1 cellular context compared by ENCODE assay signal in the genomic region with DNA sequence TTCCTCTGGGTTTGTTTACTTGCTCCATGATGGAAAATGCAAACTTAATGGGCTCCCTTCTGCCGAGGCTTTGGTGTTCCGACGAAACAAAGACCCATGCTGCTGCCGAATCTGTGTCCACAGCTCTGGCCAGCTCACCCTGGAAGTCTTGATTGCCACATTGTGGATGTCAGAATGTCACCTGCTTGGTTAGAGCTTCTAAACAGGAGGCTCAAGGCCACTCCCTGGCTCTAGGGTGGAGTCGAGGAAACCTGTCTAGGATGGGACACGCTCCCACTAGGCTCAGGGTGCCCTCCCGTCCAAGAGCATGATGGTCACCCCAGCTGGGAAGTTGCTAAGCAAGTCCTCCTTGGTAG.
TF ChIP-seq lines count a peak whose summit lies in the region.

No MANE protein-coding gene starts in this region.

TF ChIP-seq in HepG2, 621 proteins besides CTCF, POLR2A, EP300 and RAD21 (continued from another document):
- TF ChIP-seq, protein P1, sequence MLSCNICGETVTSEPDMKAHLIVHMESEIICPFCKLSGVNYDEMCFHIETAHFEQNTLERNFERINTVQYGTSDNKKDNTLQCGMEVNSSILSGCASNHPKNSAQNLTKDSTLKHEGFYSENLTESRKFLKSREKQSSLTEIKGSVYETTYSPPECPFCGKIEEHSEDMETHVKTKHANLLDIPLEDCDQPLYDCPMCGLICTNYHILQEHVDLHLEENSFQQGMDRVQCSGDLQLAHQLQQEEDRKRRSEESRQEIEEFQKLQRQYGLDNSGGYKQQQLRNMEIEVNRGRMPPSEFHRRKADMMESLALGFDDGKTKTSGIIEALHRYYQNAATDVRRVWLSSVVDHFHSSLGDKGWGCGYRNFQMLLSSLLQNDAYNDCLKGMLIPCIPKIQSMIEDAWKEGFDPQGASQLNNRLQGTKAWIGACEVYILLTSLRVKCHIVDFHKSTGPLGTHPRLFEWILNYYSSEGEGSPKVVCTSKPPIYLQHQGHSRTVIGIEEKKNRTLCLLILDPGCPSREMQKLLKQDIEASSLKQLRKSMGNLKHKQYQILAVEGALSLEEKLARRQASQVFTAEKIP (CRISPR knock-in tag; IDR thresholded peaks at IDR 0.05; ENCODE audit: borderline replicate concordance): no peak
- TF ChIP-seq BRD4 (CRISPR knock-in tag; IDR thresholded peaks at IDR 0.05): no peak
TF ChIP-seq in HepG2: peak in this region for 0.
